Comparison of ENCODE assay signal across 3 cellular contexts in genomic region chr11:122711831-122712378, GRCh38.
TF ChIP-seq lines count a peak whose summit lies in the region.

No MANE protein-coding gene starts in this region.

TF ChIP-seq in A549, 52 proteins besides CTCF, POLR2A, EP300 and RAD21 (continued from another document):
- TF ChIP-seq HOXA7 (CRISPR knock-in tag; IDR thresholded peaks at IDR 0.05) (no peak), RARB (CRISPR knock-in tag; IDR thresholded peaks at IDR 0.05) (no peak), CHD2 (IDR thresholded peaks at IDR 0.05; ENCODE audit: low read length, partially characterized antibody) (no peak), MYC (IDR thresholded peaks at IDR 0.05; ENCODE audit: borderline replicate concordance, low read length) (no peak), HDAC2 (IDR thresholded peaks at IDR 0.05) (no peak), REST (IDR thresholded peaks at IDR 0.05) (no peak), CHD4 (IDR thresholded peaks at IDR 0.05; ENCODE audit: borderline replicate concordance) (no peak)
TF ChIP-seq in A549: peak in this region for 0.

TF ChIP-seq in HEK293, 187 proteins besides CTCF, POLR2A, EP300 and RAD21 (continued from another document):
- TF ChIP-seq ZNF398 (tag by site-specific recombination; IDR thresholded peaks at IDR 0.05), result no peak

TF ChIP-seq in SK-N-SH treated with all-trans-retinoic acid at 6 μM for 48 hours, 23 proteins besides CTCF, POLR2A, EP300 and RAD21 (continued from another document):
- no peak for TF ChIP-seq PATZ1 (CRISPR knock-in tag; IDR thresholded peaks at IDR 0.05; ENCODE audit: borderline replicate concordance)
- TF ChIP-seq TCF4 (CRISPR knock-in tag; IDR thresholded peaks at IDR 0.05; ENCODE audit: borderline replicate concordance), result peak; percentile 95
- TF ChIP-seq ISL1 (CRISPR knock-in tag; IDR thresholded peaks at IDR 0.05), result peak; percentile 87
- TF ChIP-seq ZFP3 (CRISPR knock-in tag; IDR thresholded peaks at IDR 0.05), result no peak
- no peak for TF ChIP-seq ZNF70 (CRISPR knock-in tag; IDR thresholded peaks at IDR 0.05)
- no peak for TF ChIP-seq ARNTL (CRISPR knock-in tag; IDR thresholded peaks at IDR 0.05; ENCODE audit: borderline replicate concordance, low read depth)
- TF ChIP-seq POU6F1 (CRISPR knock-in tag; IDR thresholded peaks at IDR 0.05; ENCODE audit: borderline replicate concordance, low read depth), result no peak
- no peak for TF ChIP-seq TOX (CRISPR knock-in tag; IDR thresholded peaks at IDR 0.05; ENCODE audit: borderline replicate concordance)
- TF ChIP-seq OSR1 (CRISPR knock-in tag; IDR thresholded peaks at IDR 0.05), result no peak
- no peak for TF ChIP-seq BACH2 (CRISPR knock-in tag; IDR thresholded peaks at IDR 0.05; ENCODE audit: borderline replicate concordance)
- TF ChIP-seq ZFP30 (CRISPR knock-in tag; IDR thresholded peaks at IDR 0.05), result no peak
- TF ChIP-seq ZC3H10 (CRISPR knock-in tag; IDR thresholded peaks at IDR 0.05), result no peak
